Comparison of ENCODE assay signal across 14 cellular contexts in the genomic region with DNA sequence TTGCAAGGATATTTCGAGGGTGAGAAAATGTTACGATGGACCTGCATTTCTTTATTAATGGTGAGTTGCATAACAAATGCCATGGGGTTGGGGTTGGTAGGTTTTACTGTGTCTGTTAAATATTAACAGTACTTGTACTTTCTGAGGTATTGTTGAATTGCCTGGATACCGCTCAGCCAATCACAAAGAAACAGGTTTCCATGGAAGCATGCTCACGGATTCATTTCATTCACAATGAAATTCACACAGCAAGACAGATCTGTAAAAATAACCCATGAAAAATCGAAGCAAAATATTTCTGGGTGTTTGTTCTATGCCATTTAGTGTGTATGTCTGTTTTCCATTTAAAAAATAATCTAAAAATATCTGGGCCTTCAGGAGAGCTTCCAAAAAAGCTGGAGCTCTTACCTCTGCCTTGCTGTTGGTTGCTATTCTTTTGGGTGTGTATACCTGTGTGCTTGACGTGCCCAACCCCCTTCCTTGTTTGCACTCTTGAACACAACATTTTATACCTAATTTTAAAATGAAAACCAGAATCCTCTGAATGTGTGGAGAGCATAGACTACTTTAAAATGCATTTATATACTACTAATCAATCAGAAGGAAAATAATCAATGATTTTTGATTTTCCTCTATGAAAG.
DNase-seq lines count a peak whose midpoint lies in the region; ATAC-seq, FAIRE-seq and TF ChIP-seq lines count a peak whose summit lies in the region.
"Had no signal": no experiment of that assay in that cellular context is flagged by ENCODE, and none has a peak within 500 bp of the region (broad histone marks: within the 10 kb centered on the region; RNA-seq: fewer than 3 reads in every experiment).

No MANE protein-coding gene starts in this region.

- FAIRE-seq in islet of Langerhans (lab: Jason Lieb, UNC) (peak; percentile 100), pancreas (lab: Jason Lieb, UNC) (no peak)

- H3K4me1 ChIP-seq in pancreas = peaks cover 0 to 11% (median 0%) of the 10 kb centered on the region in 3 donors

- WGBS in pancreas, 2 donors = 31 to 37% methylated on average over 6 of the region's 6 CpGs

- DNase-seq in H7 (peak; percentile 5), NCI-H774 (lab: John Stamatoyannopoulos, UW) (peak; percentile 76), pancreas (peak in 2 of 6 donors; percentile 32 to 40), glutamatergic neuron (no peak), left ventricle myocardium superior (no peak), foreskin melanocyte (no peak)
- DNase-seq: activated naive CD4-positive, alpha-beta T cell treated with Interleukin-2 at 50 U/mL for 16 hours; brain microvascular endothelial cell; CD4-positive, alpha-beta T cell; NCI-H82 had no signal

- H3K27ac ChIP-seq in pancreas = peak overlapping the region in 2 of 4 donors; percentile 28 to 34
- H3K27ac ChIP-seq: brain microvascular endothelial cell, right atrium auricular region, tibial nerve had no signal

- H3K36me3 Mint-ChIP-seq in glutamatergic neuron (ENCODE audit: unreplicated experiment) = no peaks in the 10 kb centered on the region

- H3K27me3 ChIP-seq in H7 (ENCODE audit: control insufficient read depth, insufficient read depth, low read length) (no peaks in the 10 kb centered on the region), pancreas (no peaks in the 10 kb centered on the region)
- H3K27me3 ChIP-seq: brain microvascular endothelial cell, right atrium auricular region, tibial nerve had no signal

- no peak overlapping the region for H3K27ac Mint-ChIP-seq in glutamatergic neuron (ENCODE audit: unreplicated experiment)
- H3K27ac Mint-ChIP-seq: CD4-positive, alpha-beta T cell had no signal

- H3K27me3 Mint-ChIP-seq in glutamatergic neuron (ENCODE audit: unreplicated experiment) = no peaks in the 10 kb centered on the region
- H3K27me3 Mint-ChIP-seq: CD4-positive, alpha-beta T cell had no signal

- no peaks in the 10 kb centered on the region for H3K36me3 ChIP-seq in H7 (replicated peaks; ENCODE audit: control insufficient read depth, insufficient read depth, low read length)
- H3K36me3 ChIP-seq in pancreas = no peaks in the 10 kb centered on the region
- H3K36me3 ChIP-seq: brain microvascular endothelial cell, right atrium auricular region, tibial nerve had no signal

- H3K4me1 Mint-ChIP-seq in glutamatergic neuron (ENCODE audit: low read depth, unreplicated experiment) = peaks cover 8% of the 10 kb centered on the region

- H3K4me3 Mint-ChIP-seq in glutamatergic neuron (ENCODE audit: unreplicated experiment) = no peak overlapping the region
- H3K4me3 Mint-ChIP-seq: CD4-positive, alpha-beta T cell had no signal

- no peaks in the 10 kb centered on the region for H3K9me3 ChIP-seq in pancreas
- H3K9me3 ChIP-seq: right atrium auricular region, tibial nerve had no signal

- ATAC-seq in pancreas (peak; percentile 87 to 95 (median 90)), left ventricle myocardium superior (no peak), GM21367 (IDR thresholded peaks at IDR 0.05; ENCODE audit: unreplicated experiment) (no peak)

- H3K9me3 Mint-ChIP-seq in glutamatergic neuron (ENCODE audit: unreplicated experiment) = no peaks in the 10 kb centered on the region
- H3K9me3 Mint-ChIP-seq: CD4-positive, alpha-beta T cell had no signal

- H3K4me3 ChIP-seq in H7 (ENCODE audit: insufficient read depth, low read depth, low read length) = no peak overlapping the region
- no peak overlapping the region for H3K4me3 ChIP-seq in pancreas
- H3K4me3 ChIP-seq: right atrium auricular region, tibial nerve had no signal

- TF ChIP-seq CTCF in pancreas (IDR thresholded peaks at IDR 0.05) (no peak), glutamatergic neuron (IDR thresholded peaks at IDR 0.05; ENCODE audit: partially characterized antibody, unreplicated experiment) (no peak)

- intact Hi-C loops in pancreas (cut with DNase I) = no loop called here
- intact Hi-C loops in left ventricle myocardium superior (cut with micrococcal nuclease) = no loop called here

Comparison
In these comparisons a context has a peak if more than half of its experiments do, and no peak if none do; other contexts are left out.
1. DNase-seq: peak in H7 (single experiment) and NCI-H774 (single experiment); none in glutamatergic neuron (single experiment), left ventricle myocardium superior (single experiment) and foreskin melanocyte (single experiment).
2. ATAC-seq: peak in pancreas (4 of 4); none in left ventricle myocardium superior (single experiment) and GM21367 (single experiment).